In genomic region chr14:93104961-93105360, GRCh38 we compare ENCODE assay signal across 8 cellular contexts. TPM values are rescaled to one million over a fixed set of nuclear protein-coding genes. Genes with fewer than 3 reads are reported as not detected.
DNase-seq lines count a peak whose midpoint lies in the region; ATAC-seq, FAIRE-seq and TF ChIP-seq lines count a peak whose summit lies in the region.
"Had no signal": no experiment of that assay in that cellular context is flagged by ENCODE, and none has a peak within 500 bp of the region (broad histone marks: within the 10 kb centered on the region; RNA-seq: fewer than 3 reads in every experiment).

No MANE protein-coding gene starts in this region.

- H3K4me2 ChIP-seq in GM12878 (ENCODE audit: control insufficient read depth, insufficient read depth) = peak overlapping the region; percentile 44

- H3K4me3 ChIP-seq in CD8-positive, alpha-beta T cell (ENCODE audit: low read depth, low read length) = no peak overlapping the region
- no peak overlapping the region for H3K4me3 ChIP-seq in HEK293 (ENCODE audit: low read depth, low read length)
- H3K4me3 ChIP-seq in GM12878 = no peak overlapping the region
- H3K4me3 ChIP-seq in neutrophil (ENCODE audit: low read depth in 1 of 2, low read length in 1 of 2) = peak overlapping the region; percentile 37 to 57

- in situ Hi-C loops in GM12878 (cut with MboI) = no loop called here

- no peaks in the 10 kb centered on the region for H4K20me1 ChIP-seq in GM12878 (ENCODE audit: control insufficient read depth, insufficient read depth)

- H3K27ac Mint-ChIP-seq in CD8-positive, alpha-beta T cell = peak overlapping the region; percentile 93

- H3K27me3 ChIP-seq in CD8-positive, alpha-beta T cell (ENCODE audit: insufficient read depth, low read length) = no peaks in the 10 kb centered on the region
- H3K27me3 ChIP-seq in GM12878 (replicated peaks in 1 of 2; ENCODE audit: control insufficient read depth in 2 of 2, insufficient read depth in 2 of 2, low read length in 1 of 2) (no peaks in the 10 kb centered on the region), neutrophil (no peaks in the 10 kb centered on the region)

- no TSS peak for BruUV-seq in GM12878 (replicated peaks; lab: Mats Ljungman, UMichigan)

- intact Hi-C loops in CD8-positive, alpha-beta T cell (cut with DNase I, micrococcal nuclease) = no loop called here
- intact Hi-C loops in GM12878 (cut with micrococcal nuclease; ENCODE audit: unreplicated experiment) = no loop called here

- RAD21 ChIA-PET in GM12878 (lab: Charles Lee; ENCODE audit: unreplicated experiment) = interaction anchor here (0.9 to 3.1 kb wide), 5 partner anchors 8 to 153 kb away, joined by 3 to 21 read pairs (median 4); no protein-coding TSS in a partner anchor

- H3K27me3 Mint-ChIP-seq in CD8-positive, alpha-beta T cell (ENCODE audit: low read depth) = no peaks in the 10 kb centered on the region

- no peaks in the 10 kb centered on the region for H3K36me3 ChIP-seq in CD8-positive, alpha-beta T cell (ENCODE audit: insufficient read depth, low read length)
- no peaks in the 10 kb centered on the region for H3K36me3 ChIP-seq in HEK293 (ENCODE audit: control insufficient read depth in 2 of 2, insufficient read depth in 1 of 2, low read length in 2 of 2)
- H3K36me3 ChIP-seq in GM12878 (ENCODE audit: control insufficient read depth in 2 of 2, insufficient read depth in 2 of 2, low read length in 1 of 2) = peaks cover 0 to 1% of the 10 kb centered on the region in 2 experiments; a peak in 2 of 4 replicates
- H3K36me3 ChIP-seq in neutrophil = peaks cover 3% of the 10 kb centered on the region

- H3K4me3 Mint-ChIP-seq in CD8-positive, alpha-beta T cell = no peak overlapping the region

- H3K27ac ChIP-seq in CD8-positive, alpha-beta T cell (ENCODE audit: low read depth, low read length) = no peak overlapping the region
- no peak overlapping the region for H3K27ac ChIP-seq in HEK293 (ENCODE audit: extremely low read depth, low read depth, low read length)
- peak overlapping the region; percentile 28 for H3K27ac ChIP-seq in GM12878 (ENCODE audit: control insufficient read depth, insufficient read depth)
- peak overlapping the region; percentile 93 for H3K27ac ChIP-seq in neutrophil

- no peaks in the 10 kb centered on the region for H3K9me3 Mint-ChIP-seq in CD8-positive, alpha-beta T cell

- ATAC-seq in CD8-positive, alpha-beta T cell = no peak
- ATAC-seq in GM12878 (no peak; the same call in 2 of the 3 replicates), SK-N-SH treated with all-trans-retinoic acid at 6 μM for 48 hours (no peak)

- FAIRE-seq in GM12878 (lab: Jason Lieb, UNC) = peak; percentile 31
- FAIRE-seq: frontal cortex had no signal

- peaks cover 33% of the 10 kb centered on the region for H3K4me1 ChIP-seq in CD8-positive, alpha-beta T cell (ENCODE audit: insufficient read depth, low read length)
- H3K4me1 ChIP-seq in HEK293 (ENCODE audit: control insufficient read depth, insufficient read depth, low read length) (peaks cover 3% of the 10 kb centered on the region; the same call in 1 of the 2 replicates), GM12878 (ENCODE audit: control insufficient read depth, insufficient read depth, low read length) (peaks cover 43% of the 10 kb centered on the region), neutrophil (ENCODE audit: control insufficient read depth in 1 of 2, insufficient read depth in 1 of 2, low read depth in 1 of 2, low read length in 1 of 2) (peaks cover 65 to 84% of the 10 kb centered on the region in 2 experiments)

- H2AFZ ChIP-seq in GM12878 (ENCODE audit: control insufficient read depth, low read depth, low read length) = no peak overlapping the region

- peaks cover 3% of the 10 kb centered on the region for H3K36me3 Mint-ChIP-seq in CD8-positive, alpha-beta T cell

- no peak for DNase-seq in CD8-positive, alpha-beta T cell
- DNase-seq in GM12878 (ENCODE audit: low read depth, low spot score) (no peak), NCI-H510A (lab: John Stamatoyannopoulos, UW) (no peak), cerebellar cortex (ENCODE audit: low spot score) (no peak)

- H3K79me2 ChIP-seq in GM12878 (ENCODE audit: control insufficient read depth, insufficient read depth, low read length) = peaks cover 56% of the 10 kb centered on the region

- POLR2A ChIA-PET in CD8-positive, alpha-beta T cell (lab: Charles Lee) = interaction anchor here (0.7 kb wide), 2 partner anchors 80 to 646 kb away, joined by 3 to 4 read pairs; partner anchors contain the start of genes LYSET and MOAP1
- POLR2A ChIA-PET in HEK293 (lab: Yijun Ruan, JAX) = interaction anchor here (0.6 to 1.1 kb wide), 2 partner anchors 8 to 9 kb away, joined by 3 to 6 read pairs; no protein-coding TSS in a partner anchor
- POLR2A ChIA-PET in GM12878 (lab: Charles Lee) = interaction anchor here (0.6 to 1.1 kb wide), 4 partner anchors 10 to 110 kb away, joined by 3 to 5 read pairs (median 4); no protein-coding TSS in a partner anchor

- peaks cover 41% of the 10 kb centered on the region for H3K4me1 Mint-ChIP-seq in CD8-positive, alpha-beta T cell (ENCODE audit: low read depth)

- no peak for TF ChIP-seq POLR2A in GM12878 (IDR thresholded peaks at IDR 0.05; ENCODE audit: low read depth, low read length)

- no peak for TF ChIP-seq RAD21 in GM12878 (IDR thresholded peaks at IDR 0.05; ENCODE audit: insufficient read depth, low read depth, low read length)

- TF ChIP-seq EP300 in GM12878 (IDR thresholded peaks at IDR 0.05; ENCODE audit: borderline replicate concordance in 1 of 2, control insufficient read depth in 1 of 2, low read depth in 2 of 2, low read length in 2 of 2) = no peak

- H3K9me3 ChIP-seq in CD8-positive, alpha-beta T cell (ENCODE audit: low read length) = no peaks in the 10 kb centered on the region
- H3K9me3 ChIP-seq in HEK293 (ENCODE audit: control insufficient read depth, insufficient read depth, low read depth, low read length) (no peaks in the 10 kb centered on the region), GM12878 (replicated peaks; ENCODE audit: control insufficient read depth, insufficient read depth, low read length) (no peaks in the 10 kb centered on the region), neutrophil (no peaks in the 10 kb centered on the region)

- H3K9ac ChIP-seq in GM12878 (ENCODE audit: control insufficient read depth, insufficient read depth, low read length) = 0 out of 2 replicates have a peak overlapping the region, but pooled peaks have one; percentile 3

- SMC1A ChIA-PET in GM12878 (lab: Charles Lee; ENCODE audit: uncharacterized antibody, unreplicated experiment) = interaction anchor here (0.7 to 1.9 kb wide), 5 partner anchors 9 to 580 kb away, joined by 3 to 11 read pairs (median 4); no protein-coding TSS in a partner anchor

- CTCF ChIA-PET in CD8-positive, alpha-beta T cell (lab: Charles Lee) = interaction anchor here (0.7 to 5.7 kb wide), 5 partner anchors 8 to 71 kb away, joined by 3 to 58 read pairs (median 6); no protein-coding TSS in a partner anchor
- CTCF ChIA-PET in HEK293 (lab: Yijun Ruan, JAX) = interaction anchor here (0.6 to 2.5 kb wide), 5 partner anchors 9 to 68 kb away, joined by 3 to 21 read pairs (median 5); no protein-coding TSS in a partner anchor
- CTCF ChIA-PET in GM12878 (lab: Yijun Ruan, JAX) = interaction anchor here (1.2 to 6.1 kb wide), 5 partner anchors 9 to 71 kb away, joined by 5 to 53 read pairs (median 7); partner anchors contain the start of gene ITPK1

- no peak for TF ChIP-seq CTCF in CD8-positive, alpha-beta T cell (IDR thresholded peaks at IDR 0.05)
- TF ChIP-seq CTCF in HEK293 (tag by site-specific recombination; IDR thresholded peaks at IDR 0.05) (no peak), GM12878 (IDR thresholded peaks at IDR 0.05 in 2 of 3, conservative IDR thresholded peaks at IDR 0.05 in 1 of 3; ENCODE audit: control insufficient read depth in 2 of 3, extremely low read depth in 1 of 3, insufficient read depth in 1 of 3, low read depth in 3 of 3, low read length in 3 of 3) (peak in 1 of 3 experiments; percentile 12; a peak in 1 of 6 replicates), neutrophil (IDR thresholded peaks at IDR 0.05) (no peak)

- 64% methylated on average over 6 of the region's 6 CpGs for WGBS in GM12878 (ENCODE audit: insufficient coverage, insufficient replicate concordance, low lambda C conversion rate, missing lambda C conversion rate)

TF ChIP-seq in HEK293, 187 proteins besides CTCF, POLR2A, EP300 and RAD21 (continues in another document):
- TF ChIP-seq ZIC2 (tag by site-specific recombination; IDR thresholded peaks at IDR 0.05) (0 out of 2 replicates have a peak, but pooled peaks have one; percentile 15), ZNF596 (tag by site-specific recombination; IDR thresholded peaks at IDR 0.05) (no peak), SP7 (tag by site-specific recombination; IDR thresholded peaks at IDR 0.05) (no peak)

TF ChIP-seq in SK-N-SH treated with all-trans-retinoic acid at 6 μM for 48 hours, 23 proteins besides CTCF, POLR2A, EP300 and RAD21 (continues in another document):
- no peak for TF ChIP-seq ZNF70 (CRISPR knock-in tag; IDR thresholded peaks at IDR 0.05)
- no peak for TF ChIP-seq TOX (CRISPR knock-in tag; IDR thresholded peaks at IDR 0.05; ENCODE audit: borderline replicate concordance)
- no peak for TF ChIP-seq RARB (CRISPR knock-in tag; IDR thresholded peaks at IDR 0.05)
- no peak for TF ChIP-seq PPARA (CRISPR knock-in tag; IDR thresholded peaks at IDR 0.05; ENCODE audit: borderline replicate concordance)

RNA-seq across cellular contexts. Expression of gene ITPK1, which starts 10.8 kb away (rescaled TPM):
- total RNA-seq in CD8-positive, alpha-beta T cell = 10 to 100 TPM; 24.9 to 27.9 TPM
- total RNA-seq in GM12878 (2013; cell fraction: nucleolus; rRNA removed) = 27.6 and 44.1 TPM in 2 replicates
- total RNA-seq in GM12878 (2014; rRNA removed) (23.5 and 26.5 TPM in 2 replicates), GM12878 (2014; rRNA removed; fragmentation: Illumina TruSeq; extraction: Trizol) (15.9 and 21.9 TPM in 2 replicates), GM12878 (2021) (56.1 and 57.9 TPM in 2 replicates)
- 10.8 TPM for polyA plus RNA-seq in GM12878 (2011; ENCODE audit: low read depth)
- polyA plus RNA-seq in GM12878 (2011; rRNA removed) (33.3 and 73.2 TPM in 2 replicates), GM12878 (2014; fragmentation: Illumina TruSeq; extraction: Trizol) (21.9 and 36.4 TPM in 2 replicates), GM12878 (2014; fragmentation: Nextera tagmentation; extraction: Ambion mirVana) (1 to 10 TPM; 1.3 to 2.1 TPM), GM12878 (2014; rRNA removed) (36.2 and 36.3 TPM in 2 replicates), GM12878 (2016; fragmentation: Nextera tagmentation; extraction: Ambion mirVana) (10 to 100 TPM; 24.5 to 27.5 TPM)
- 73.7 and 83.9 TPM in 2 replicates for polyA plus RNA-seq in GM12878 (2011; cell fraction: cytosol; rRNA removed)
- 69.1 and 75.9 TPM in 2 replicates for polyA plus RNA-seq in GM12878 (2011; cell fraction: nucleus; rRNA removed)
- polyA plus RNA-seq in GM12878 (2012) = 22.0 and 26.6 TPM in 2 replicates
- polyA minus RNA-seq in GM12878 (2011; rRNA and poly(A)+ RNA removed) = 137 and 139 TPM in 2 replicates
- polyA minus RNA-seq in GM12878 (2011; cell fraction: cytosol; rRNA and poly(A)+ RNA removed) = 32.7 and 33.5 TPM in 2 replicates
- 38.8 and 49.5 TPM in 2 replicates for polyA minus RNA-seq in GM12878 (2011; cell fraction: nucleus; rRNA and poly(A)+ RNA removed)

Comparison
In these comparisons a context has a peak if more than half of its experiments do, and no peak if none do; other contexts are left out.
1. H3K27ac ChIP-seq: peak in GM12878 (single experiment) and neutrophil (single experiment); none in CD8-positive, alpha-beta T cell (single experiment) and HEK293 (single experiment).
2. H3K4me3 ChIP-seq: peak in neutrophil (2 of 2); none in CD8-positive, alpha-beta T cell (single experiment), HEK293 (single experiment) and GM12878 (single experiment).